1 cellular context compared by ENCODE assay signal in the genomic region with DNA sequence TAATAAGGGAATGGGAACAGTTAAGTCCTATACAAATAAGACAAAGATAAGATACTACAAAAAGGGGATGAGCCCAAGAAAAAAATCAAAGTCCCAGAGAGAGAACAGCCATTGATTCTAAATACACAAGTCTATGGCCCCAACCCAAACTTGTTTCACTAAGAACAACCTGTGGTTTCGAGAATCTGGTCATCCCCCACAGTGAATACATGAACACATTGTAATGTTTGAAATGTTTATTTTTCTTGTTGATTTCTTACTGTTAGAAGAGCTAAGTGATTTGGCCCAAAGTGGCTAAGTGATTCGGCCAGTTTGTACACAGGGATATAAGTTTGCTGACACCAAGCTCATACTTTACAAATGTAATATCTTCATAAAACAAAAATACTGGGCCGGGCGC.
TF ChIP-seq lines count a peak whose summit lies in the region.

No MANE protein-coding gene starts in this region.

TF ChIP-seq in IMR-90, 13 proteins besides CTCF, POLR2A, EP300 and RAD21 (continued from another document):
- TF ChIP-seq, protein P1, sequence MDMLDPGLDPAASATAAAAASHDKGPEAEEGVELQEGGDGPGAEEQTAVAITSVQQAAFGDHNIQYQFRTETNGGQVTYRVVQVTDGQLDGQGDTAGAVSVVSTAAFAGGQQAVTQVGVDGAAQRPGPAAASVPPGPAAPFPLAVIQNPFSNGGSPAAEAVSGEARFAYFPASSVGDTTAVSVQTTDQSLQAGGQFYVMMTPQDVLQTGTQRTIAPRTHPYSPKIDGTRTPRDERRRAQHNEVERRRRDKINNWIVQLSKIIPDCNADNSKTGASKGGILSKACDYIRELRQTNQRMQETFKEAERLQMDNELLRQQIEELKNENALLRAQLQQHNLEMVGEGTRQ (IDR thresholded peaks at IDR 0.05; ENCODE audit: low read depth, low read length): no peak
- no peak for TF ChIP-seq FOS (IDR thresholded peaks at IDR 0.05; ENCODE audit: low read depth, low read length)
